ENCODE assay signal across 10 cellular contexts in the genomic region with DNA sequence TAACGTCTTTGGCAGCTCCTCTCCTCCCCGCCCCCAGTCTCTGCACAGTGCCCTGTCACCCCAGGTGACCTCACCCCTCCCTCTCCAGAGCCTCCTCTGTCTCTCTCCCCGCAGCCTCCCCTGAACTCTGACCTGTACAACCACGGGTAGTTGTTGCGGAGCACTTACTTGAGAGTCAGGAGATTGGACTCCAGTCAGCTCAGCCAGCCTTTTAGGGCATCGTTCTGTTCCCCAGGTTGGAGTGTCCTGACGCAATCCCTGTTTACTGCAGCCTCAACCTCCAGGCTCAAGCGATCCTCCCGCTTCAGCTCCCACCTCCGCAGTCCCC.
A peak's percentile ranks its signal among the peaks of the same experiment; 100 is the strongest.
DNase-seq lines count a peak whose midpoint lies in the region; ATAC-seq, FAIRE-seq and TF ChIP-seq lines count a peak whose summit lies in the region.
"Had no signal": no experiment of that assay in that cellular context is flagged by ENCODE, and none has a peak within 500 bp of the region (broad histone marks: within the 10 kb centered on the region; RNA-seq: fewer than 3 reads in every experiment).

No MANE protein-coding gene starts in this region.

- H3K9me3 ChIP-seq in NT2/D1 (ENCODE audit: insufficient read depth, low read length) (0 out of 2 replicates have a peak, but pooled peaks cover 4% of the 10 kb centered on the region), small intestine (ENCODE audit: control insufficient read depth, low read depth) (no peaks in the 10 kb centered on the region)

- no peak for FAIRE-seq in small intestine (lab: Jason Lieb, UNC)

- H3K4me1 Mint-ChIP-seq in central memory CD8-positive, alpha-beta T cell, result peaks cover 22% of the 10 kb centered on the region

- no peaks in the 10 kb centered on the region for H3K9me3 Mint-ChIP-seq in central memory CD8-positive, alpha-beta T cell

- peaks cover 10% of the 10 kb centered on the region for H3K4me1 ChIP-seq in NT2/D1 (ENCODE audit: insufficient read depth, insufficient read length)
- no peaks in the 10 kb centered on the region for H3K4me1 ChIP-seq in small intestine (ENCODE audit: control insufficient read depth in 2 of 2, insufficient read depth in 1 of 2, low read depth in 1 of 2, low read length in 1 of 2)

- no peak overlapping the region for H3K27ac ChIP-seq in small intestine (ENCODE audit: low read depth in 1 of 2, low read length in 1 of 2)

- ATAC-seq in central memory CD8-positive, alpha-beta T cell (replicated peaks; ENCODE audit: extremely low read depth, poor library complexity, severe bottlenecking), result no peak
- ATAC-seq in GM21529 (IDR thresholded peaks at IDR 0.05; ENCODE audit: unreplicated experiment), result no peak

- H3K36me3 Mint-ChIP-seq in central memory CD8-positive, alpha-beta T cell (ENCODE audit: insufficient read depth), result no peaks in the 10 kb centered on the region

- H3K9ac ChIP-seq in NT2/D1 (ENCODE audit: insufficient read length, low read depth), result peak overlapping the region; percentile 66

- 24 to 37% (median 27%) methylated on average over 9 to 10 of the region's 10 CpGs for WGBS in small intestine, 3 donors

- H3K27me3 Mint-ChIP-seq in central memory CD8-positive, alpha-beta T cell, result peaks cover 49% of the 10 kb centered on the region

- peak overlapping the region; percentile 47 for H3K4me3 ChIP-seq in NT2/D1 (ENCODE audit: insufficient read length, low read depth)
- no peak overlapping the region for H3K4me3 ChIP-seq in small intestine (ENCODE audit: low read depth in 1 of 2, low read length in 2 of 2)

- peak overlapping the region; percentile 51 for H3K4me3 Mint-ChIP-seq in central memory CD8-positive, alpha-beta T cell

- peaks cover 4% of the 10 kb centered on the region for H3K27me3 ChIP-seq in NT2/D1 (ENCODE audit: insufficient read depth, insufficient read length)
- H3K27me3 ChIP-seq in small intestine (ENCODE audit: control insufficient read depth in 2 of 2, insufficient read depth in 2 of 2, low read length in 2 of 2), result no peaks in the 10 kb centered on the region

- H3K36me3 ChIP-seq in NT2/D1 (ENCODE audit: insufficient read depth, insufficient read length, low read length), result no peaks in the 10 kb centered on the region
- H3K36me3 ChIP-seq in small intestine (ENCODE audit: control insufficient read depth in 2 of 2, insufficient read depth in 2 of 2, low read length in 2 of 2), result no peaks in the 10 kb centered on the region

- peak; percentile 23 for DNase-seq in GM20000 (ENCODE audit: low spot score)
- DNase-seq in NT2/D1 (ENCODE audit: low read depth, low spot score), result no peak
- DNase-seq in central memory CD8-positive, alpha-beta T cell (ENCODE audit: low spot score in 2 of 2), result no peak
- peak; percentile 73 for DNase-seq in small intestine
- DNase-seq in EL, result no peak
- no peak for DNase-seq in NCI-H128 (lab: John Stamatoyannopoulos, UW; ENCODE audit: unreplicated experiment)
- DNase-seq: midbrain, NCI-H1048, Right ventricle myocardium superior had no signal

- H3K27ac Mint-ChIP-seq in central memory CD8-positive, alpha-beta T cell (ENCODE audit: low read depth), result no peak overlapping the region

- no peak for TF ChIP-seq CTCF in GM20000 (IDR thresholded peaks at IDR 0.05; ENCODE audit: extremely low read depth, missing control alignments)

Comparison
In these comparisons a context has a peak if more than half of its experiments do, and no peak if none do; other contexts are left out.
1. DNase-seq: peak in GM20000 (single experiment) and small intestine (single experiment); none in NT2/D1 (single experiment), central memory CD8-positive, alpha-beta T cell (0 of 2), EL (single experiment) and NCI-H128 (single experiment).